ENCODE assay signal across 1 cellular context in genomic region chrX:139967300-139967699, GRCh38.
TF ChIP-seq lines count a peak whose summit lies in the region.

No MANE protein-coding gene starts in this region.

TF ChIP-seq in GM12878, 131 proteins besides CTCF, POLR2A, EP300 and RAD21:
- TF ChIP-seq PKNOX1 (IDR thresholded peaks at IDR 0.05), result no peak
- TF ChIP-seq SMC3 (IDR thresholded peaks at IDR 0.05; ENCODE audit: borderline replicate concordance, low read length), result peak; percentile 35; the same call in 1 of the 2 replicates
- TF ChIP-seq TCF3 (IDR thresholded peaks at IDR 0.05; ENCODE audit: borderline replicate concordance, insufficient read depth, low read depth, low read length), result no peak
